In the genomic region with DNA sequence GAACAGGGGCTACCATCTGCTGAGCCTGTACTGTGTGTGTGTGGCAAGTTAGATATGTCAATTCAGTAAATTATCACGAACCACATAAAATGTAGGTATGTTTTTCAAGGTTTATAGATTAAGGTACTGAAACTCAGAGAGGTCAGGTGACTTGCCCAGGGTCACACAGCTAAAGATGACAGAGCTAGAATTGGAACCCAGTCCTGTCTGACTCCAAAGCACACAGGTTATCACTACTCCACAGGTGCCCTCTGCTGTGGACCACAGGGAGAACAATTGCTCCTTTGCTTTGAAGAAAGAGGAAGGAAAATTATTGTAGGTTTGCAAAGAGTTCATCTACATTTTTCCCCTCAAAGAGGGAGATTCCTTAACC, we compare ENCODE assay signal across 2 cellular contexts.
TF ChIP-seq lines count a peak whose summit lies in the region.

No MANE protein-coding gene starts in this region.

TF ChIP-seq in IMR-90, 13 proteins besides CTCF, POLR2A, EP300 and RAD21 (continued from another document):
- TF ChIP-seq CEBPB (IDR thresholded peaks at IDR 0.05; ENCODE audit: low read depth, low read length) (no peak), SMC3 (IDR thresholded peaks at IDR 0.05; ENCODE audit: low read depth, low read length) (no peak)
- TF ChIP-seq, protein P1, sequence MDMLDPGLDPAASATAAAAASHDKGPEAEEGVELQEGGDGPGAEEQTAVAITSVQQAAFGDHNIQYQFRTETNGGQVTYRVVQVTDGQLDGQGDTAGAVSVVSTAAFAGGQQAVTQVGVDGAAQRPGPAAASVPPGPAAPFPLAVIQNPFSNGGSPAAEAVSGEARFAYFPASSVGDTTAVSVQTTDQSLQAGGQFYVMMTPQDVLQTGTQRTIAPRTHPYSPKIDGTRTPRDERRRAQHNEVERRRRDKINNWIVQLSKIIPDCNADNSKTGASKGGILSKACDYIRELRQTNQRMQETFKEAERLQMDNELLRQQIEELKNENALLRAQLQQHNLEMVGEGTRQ (IDR thresholded peaks at IDR 0.05; ENCODE audit: low read depth, low read length): no peak

TF ChIP-seq in SK-N-SH treated with all-trans-retinoic acid at 6 μM for 48 hours, 23 proteins besides CTCF, POLR2A, EP300 and RAD21 (continued from another document):
- TF ChIP-seq, protein P2, sequence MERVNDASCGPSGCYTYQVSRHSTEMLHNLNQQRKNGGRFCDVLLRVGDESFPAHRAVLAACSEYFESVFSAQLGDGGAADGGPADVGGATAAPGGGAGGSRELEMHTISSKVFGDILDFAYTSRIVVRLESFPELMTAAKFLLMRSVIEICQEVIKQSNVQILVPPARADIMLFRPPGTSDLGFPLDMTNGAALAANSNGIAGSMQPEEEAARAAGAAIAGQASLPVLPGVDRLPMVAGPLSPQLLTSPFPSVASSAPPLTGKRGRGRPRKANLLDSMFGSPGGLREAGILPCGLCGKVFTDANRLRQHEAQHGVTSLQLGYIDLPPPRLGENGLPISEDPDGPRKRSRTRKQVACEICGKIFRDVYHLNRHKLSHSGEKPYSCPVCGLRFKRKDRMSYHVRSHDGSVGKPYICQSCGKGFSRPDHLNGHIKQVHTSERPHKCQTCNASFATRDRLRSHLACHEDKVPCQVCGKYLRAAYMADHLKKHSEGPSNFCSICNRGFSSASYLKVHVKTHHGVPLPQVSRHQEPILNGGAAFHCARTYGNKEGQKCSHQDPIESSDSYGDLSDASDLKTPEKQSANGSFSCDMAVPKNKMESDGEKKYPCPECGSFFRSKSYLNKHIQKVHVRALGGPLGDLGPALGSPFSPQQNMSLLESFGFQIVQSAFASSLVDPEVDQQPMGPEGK (CRISPR knock-in tag; IDR thresholded peaks at IDR 0.05; ENCODE audit: borderline replicate concordance): 0 out of 2 replicates have a peak, but pooled peaks have one; percentile 10
TF ChIP-seq in SK-N-SH treated with all-trans-retinoic acid at 6 μM for 48 hours: peak in this region for 1.
